18 cellular contexts compared by ENCODE assay signal in genomic region chr10:66629976-66630375, GRCh38.
DNase-seq lines count a peak whose midpoint lies in the region; ATAC-seq and TF ChIP-seq lines count a peak whose summit lies in the region.
"Had no signal": no experiment of that assay in that cellular context is flagged by ENCODE, and none has a peak within 500 bp of the region (broad histone marks: within the 10 kb centered on the region; RNA-seq: fewer than 3 reads in every experiment).

No MANE protein-coding gene starts in this region.

- H3K27ac Mint-ChIP-seq in stimulated activated effector memory CD8-positive, alpha-beta T cell treated with anti-CD3 and anti-CD28 coated beads, Interleukin-12 subunit alpha, Interleukin-12 subunit beta, amount 100 ng/mL, for 72 hours: no peak overlapping the region
- H3K27ac Mint-ChIP-seq: CD4-positive, alpha-beta T cell had no signal

- ATAC-seq in stimulated activated effector memory CD8-positive, alpha-beta T cell treated with anti-CD3 and anti-CD28 coated beads, Interleukin-12 subunit alpha, Interleukin-12 subunit beta, amount 100 ng/mL, for 72 hours: no peak
- ATAC-seq: HepG2 had no signal

- H3K4me3 ChIP-seq in choroid plexus epithelial cell (ENCODE audit: low read depth, low read length) (no peak overlapping the region), skeletal muscle cell (ENCODE audit: low read depth, low read length) (no peak overlapping the region)
- H3K4me3 ChIP-seq: GM23248, PC-9 had no signal

- peaks cover 10% of the 10 kb centered on the region for H3K9me3 Mint-ChIP-seq in stimulated activated effector memory CD8-positive, alpha-beta T cell treated with anti-CD3 and anti-CD28 coated beads, Interleukin-12 subunit alpha, Interleukin-12 subunit beta, amount 100 ng/mL, for 72 hours

- peak; percentile 59 for DNase-seq in ELR (ENCODE audit: low read depth)
- DNase-seq in LHCN-M2 (ENCODE audit: low read depth): peak; percentile 36
- DNase-seq in choroid plexus epithelial cell (ENCODE audit: low read depth): peak; percentile 7
- peak; percentile 18 for DNase-seq in skeletal muscle cell (ENCODE audit: low read depth)
- no peak for DNase-seq in NOMO-1 treated with dmso at 0.1 percent for 144 hours (lab: John Stamatoyannopoulos, UW; ENCODE audit: unreplicated experiment)
- DNase-seq in stimulated activated effector memory CD8-positive, alpha-beta T cell treated with anti-CD3 and anti-CD28 coated beads, Interleukin-12 subunit alpha, Interleukin-12 subunit beta, amount 100 ng/mL, for 72 hours (ENCODE audit: low spot score in 2 of 2): no peak
- DNase-seq in activated T-cell treated with anti-CD3 and anti-CD28 coated beads, Interleukin-2, amount 50 U/mL, for 48 hours: no peak
- DNase-seq: CD4-positive, alpha-beta T cell; GM23248; HCEC 1CT; KG1; MV-4-11; NCI-H1417; NCI-H187; NCI-H345; NCI-H524 treated with DMSO at 0.1 percent for 48 hours; PC-9 had no signal

- H3K36me3 Mint-ChIP-seq in stimulated activated effector memory CD8-positive, alpha-beta T cell treated with anti-CD3 and anti-CD28 coated beads, Interleukin-12 subunit alpha, Interleukin-12 subunit beta, amount 100 ng/mL, for 72 hours: no peaks in the 10 kb centered on the region

- no peak for TF ChIP-seq CTCF in choroid plexus epithelial cell (conservative IDR thresholded peaks at IDR 0.05; ENCODE audit: low read depth, low read length)

- no peaks in the 10 kb centered on the region for H3K4me1 Mint-ChIP-seq in stimulated activated effector memory CD8-positive, alpha-beta T cell treated with anti-CD3 and anti-CD28 coated beads, Interleukin-12 subunit alpha, Interleukin-12 subunit beta, amount 100 ng/mL, for 72 hours

- H3K4me3 Mint-ChIP-seq in stimulated activated effector memory CD8-positive, alpha-beta T cell treated with anti-CD3 and anti-CD28 coated beads, Interleukin-12 subunit alpha, Interleukin-12 subunit beta, amount 100 ng/mL, for 72 hours: no peak overlapping the region
- H3K4me3 Mint-ChIP-seq: CD4-positive, alpha-beta T cell had no signal

Comparison
In these comparisons a context has a peak if more than half of its experiments do, and no peak if none do; other contexts are left out.
1. DNase-seq: peak in ELR (single experiment), LHCN-M2 (single experiment), choroid plexus epithelial cell (single experiment) and skeletal muscle cell (single experiment); none in NOMO-1 treated with dmso at 0.1 percent for 144 hours (single experiment), stimulated activated effector memory CD8-positive, alpha-beta T cell treated with anti-CD3 and anti-CD28 coated beads, Interleukin-12 subunit alpha, Interleukin-12 subunit beta, amount 100 ng/mL, for 72 hours (0 of 2) and activated T-cell treated with anti-CD3 and anti-CD28 coated beads, Interleukin-2, amount 50 U/mL, for 48 hours (0 of 2).